Comparison of ENCODE assay signal across 16 cellular contexts in genomic region chr1:158013840-158014520, GRCh38. TPM values are rescaled to one million over a fixed set of nuclear protein-coding genes. Genes with fewer than 3 reads are reported as not detected.
DNase-seq lines count a peak whose midpoint lies in the region; ATAC-seq and TF ChIP-seq lines count a peak whose summit lies in the region.
"Had no signal": no experiment of that assay in that cellular context is flagged by ENCODE, and none has a peak within 500 bp of the region (broad histone marks: within the 10 kb centered on the region; RNA-seq: fewer than 3 reads in every experiment).

No MANE protein-coding gene starts in this region.

- TF ChIP-seq CTCF in HFFc6 (IDR thresholded peaks at IDR 0.05) (no peak), adrenal gland (IDR thresholded peaks at IDR 0.05) (no peak), spleen (IDR thresholded peaks at IDR 0.05 in 8 of 11, conservative IDR thresholded peaks at IDR 0.05 in 3 of 11) (no peak)

- 58 to 72% (median 69%) methylated on average over 6 of the region's 6 CpGs for WGBS in adrenal gland, 4 donors
- 67 to 74% (median 71%) methylated on average over 6 of the region's 6 CpGs for WGBS in spleen, 5 donors

- H3K36me3 ChIP-seq in adrenal gland (replicated peaks in 1 of 2) (no peaks in the 10 kb centered on the region), iPS-20b (ENCODE audit: insufficient read depth, low read depth, low read length) (no peaks in the 10 kb centered on the region), spleen (no peaks in the 10 kb centered on the region)

- peak overlapping the region; percentile 97 for H3K27ac Mint-ChIP-seq in HFFc6
- H3K27ac Mint-ChIP-seq: naive thymus-derived CD8-positive, alpha-beta T cell had no signal

- no peak for DNase-seq in HFFc6
- no peak for DNase-seq in adrenal gland
- DNase-seq in spleen = no peak
- DNase-seq in mucosa of gallbladder (ENCODE audit: low spot score) = no peak
- DNase-seq: activated effector memory CD4-positive, alpha-beta T cell treated with Interleukin-2 at 50 U/mL for 16 hours; Calu3; cerebellar nuclear complex; naive thymus-derived CD8-positive, alpha-beta T cell; NCI-H2171; SHP77 treated with DMSO at 0.1 percent for 48 hours; stimulated activated naive CD8-positive, alpha-beta T cell treated with anti-CD3 and anti-CD28 coated beads, Interleukin-15, Interleukin-2, amounts not matched to agents 100 U/mL and 50 U/mL, for 24 hours had no signal

- peaks cover 58 to 76% of the 10 kb centered on the region in 2 donors for H3K4me1 ChIP-seq in adrenal gland (replicated peaks in 1 of 2)
- H3K4me1 ChIP-seq in iPS-20b (ENCODE audit: insufficient read depth, low read length) = peaks cover 70% of the 10 kb centered on the region
- H3K4me1 ChIP-seq in spleen = peaks cover 0 to 70% (median 22%) of the 10 kb centered on the region in 6 donors

- H3K27me3 ChIP-seq in adrenal gland (no peaks in the 10 kb centered on the region), iPS-20b (ENCODE audit: insufficient read depth, low read length) (no peaks in the 10 kb centered on the region), spleen (replicated peaks in 1 of 7) (peaks cover 0 to 5% (median 0%) of the 10 kb centered on the region in 7 donors)

- H3K27ac ChIP-seq in adrenal gland (peak overlapping the region in 3 of 5 donors; percentile 16 to 92 (median 34)), iPS-20b (ENCODE audit: low read length) (no peak overlapping the region), spleen (peak overlapping the region in 6 of 8 donors; percentile 2 to 76 (median 20))

- intact Hi-C loops in adrenal gland (cut with DNase I) = no loop called here
- intact Hi-C loops in spleen (cut with DNase I; ENCODE audit: low total_unique reads) = no loop called here

- ATAC-seq in GM19397 (IDR thresholded peaks at IDR 0.05; ENCODE audit: unreplicated experiment) = no peak
- no peak for ATAC-seq in GM21367 (IDR thresholded peaks at IDR 0.05; ENCODE audit: unreplicated experiment)
- no peak for ATAC-seq in GM18868 (IDR thresholded peaks at IDR 0.05; ENCODE audit: unreplicated experiment)
- ATAC-seq: activated CD4-positive, CD25-positive, alpha-beta regulatory T cell treated with anti-CD3 and anti-CD28 coated beads, Interleukin-2, amount 50 U/mL, for 24 hours; naive thymus-derived CD8-positive, alpha-beta T cell; stimulated activated naive CD8-positive, alpha-beta T cell treated with anti-CD3 and anti-CD28 coated beads, Interleukin-15, Interleukin-2, amounts not matched to agents 100 U/mL and 50 U/mL, for 24 hours had no signal

- H3K4me3 ChIP-seq in adrenal gland (no peak overlapping the region), iPS-20b (ENCODE audit: low read length) (peak overlapping the region; percentile 37; the same call in 1 of the 2 replicates), spleen (no peak overlapping the region)

- H3K27me3 Mint-ChIP-seq in HFFc6 (ENCODE audit: insufficient read depth) = peaks cover 4% of the 10 kb centered on the region; the same call in 1 of the 2 replicates

- H3K9me3 ChIP-seq in adrenal gland (replicated peaks in 1 of 3) (no peaks in the 10 kb centered on the region), iPS-20b (ENCODE audit: insufficient read depth, low read depth, low read length) (no peaks in the 10 kb centered on the region), spleen (no peaks in the 10 kb centered on the region)

- H3K4me1 Mint-ChIP-seq in HFFc6 (ENCODE audit: low read depth) = peaks cover 100% of the 10 kb centered on the region

- H3K36me3 Mint-ChIP-seq in HFFc6 (ENCODE audit: low read depth) = peaks cover 31% of the 10 kb centered on the region
- H3K36me3 Mint-ChIP-seq: naive thymus-derived CD8-positive, alpha-beta T cell had no signal

- TF ChIP-seq POLR2A in adrenal gland (IDR thresholded peaks at IDR 0.05) (no peak), spleen (IDR thresholded peaks at IDR 0.05) (no peak)

- no peaks in the 10 kb centered on the region for H3K9me3 Mint-ChIP-seq in HFFc6
- H3K9me3 Mint-ChIP-seq: naive thymus-derived CD8-positive, alpha-beta T cell had no signal

- H3K4me3 Mint-ChIP-seq in HFFc6 = 0 out of 2 replicates have a peak overlapping the region, but pooled peaks have one; percentile 30
- H3K4me3 Mint-ChIP-seq: naive thymus-derived CD8-positive, alpha-beta T cell had no signal

- H3K9ac ChIP-seq in iPS-20b (ENCODE audit: low read depth, low read length) = no peak overlapping the region; the same call in 1 of the 2 replicates

RNA-seq across cellular contexts. Expression of gene KIRREL1, which starts 20.5 kb away (rescaled TPM):
- total RNA-seq in HFFc6 (2021; fragmentation: NEBNext Ultra II Directional; extraction: Animal tissue kit (Norgen Biotek cat#: 25700)) = 100 to 1,000 TPM in 5 of 6 experiments, 10 to 100 TPM in 1; 99.5 to 121 (median 107) TPM
- 10 to 100 TPM; 23.6 to 57.2 (median 50.4) TPM for total RNA-seq in adrenal gland
- 10 to 100 TPM; 10.1 to 13.9 (median 11.2) TPM for polyA plus RNA-seq in adrenal gland
- 10 to 100 TPM; 14.0 to 50.9 (median 24.5) TPM for total RNA-seq in spleen
- polyA plus RNA-seq in spleen = 1 to 10 TPM; 1.4 to 3.9 (median 1.7) TPM
- 26.8 TPM for total RNA-seq in mucosa of gallbladder
- total RNA-seq: naive thymus-derived CD8-positive, alpha-beta T cell had no signal
- polyA plus RNA-seq: naive thymus-derived CD8-positive, alpha-beta T cell had no signal
